9 cellular contexts compared by ENCODE assay signal in genomic region chr13:46992383-46992952, GRCh38.
A peak's percentile ranks its signal among the peaks of the same experiment; 100 is the strongest.
DNase-seq lines count a peak whose midpoint lies in the region; ATAC-seq and TF ChIP-seq lines count a peak whose summit lies in the region.
"Had no signal": no experiment of that assay in that cellular context is flagged by ENCODE, and none has a peak within 500 bp of the region (broad histone marks: within the 10 kb centered on the region; RNA-seq: fewer than 3 reads in every experiment).

No MANE protein-coding gene starts in this region.

- H3K4ac ChIP-seq in H9 (ENCODE audit: low read depth, low read length): no peak overlapping the region

- H2BK15ac ChIP-seq in H9 (ENCODE audit: low read depth, low read length): no peak overlapping the region

- no peak overlapping the region for H2AK5ac ChIP-seq in H9 (ENCODE audit: insufficient read length, low read length)

- H3K4me1 ChIP-seq in H9 (ENCODE audit: insufficient read depth, low read length) (no peaks in the 10 kb centered on the region), body of pancreas (no peaks in the 10 kb centered on the region)

- no peak overlapping the region for H3K23ac ChIP-seq in H9 (ENCODE audit: insufficient read length, low read depth, low read length)

- H3K9me3 ChIP-seq in H9 (ENCODE audit: control insufficient read depth, low read depth, low read length): no peaks in the 10 kb centered on the region
- H3K9me3 ChIP-seq in body of pancreas: no peaks in the 10 kb centered on the region

- no peak overlapping the region; a peak in 1 of 5 replicates for H3K4me3 Mint-ChIP-seq in H9

- H3K9ac ChIP-seq in H9 (ENCODE audit: extremely low read depth, insufficient read length, low read length): no peak overlapping the region

- H2BK5ac ChIP-seq in H9 (ENCODE audit: insufficient read length, low read length): no peak overlapping the region

- H3K27ac Mint-ChIP-seq in H9: peak overlapping the region in 1 of 3 experiments; percentile 7; a peak in 1 of 7 replicates

- no peak overlapping the region for H2BK120ac ChIP-seq in H9 (ENCODE audit: low read depth, low read length, poor library complexity, severe bottlenecking)

- peak; percentile 42 for DNase-seq in D341Med (ENCODE audit: low spot score)
- no peak for DNase-seq in H9
- peak; percentile 34 for DNase-seq in OCI-M1 (lab: John Stamatoyannopoulos, UW)
- peak in 1 of 2 donors; percentile 11 for DNase-seq in foreskin fibroblast
- no peak for DNase-seq in NCI-H2196 (lab: John Stamatoyannopoulos, UW; ENCODE audit: unreplicated experiment)
- DNase-seq in NCI-H187 (lab: John Stamatoyannopoulos, UW): no peak
- DNase-seq in body of pancreas: no peak
- DNase-seq: activated CD4-positive, alpha-beta T cell treated with anti-CD3 and anti-CD28 coated beads, Interleukin-2, amount 50 U/mL, for 48 hours had no signal

- TF ChIP-seq POLR2A in body of pancreas (IDR thresholded peaks at IDR 0.05): no peak

- no peak overlapping the region for H3K18ac ChIP-seq in H9 (ENCODE audit: insufficient read length, low read depth, low read length)

- intact Hi-C loops in body of pancreas (cut with DNase I): no loop called here

- no peak overlapping the region for H3K14ac ChIP-seq in H9 (ENCODE audit: insufficient read depth, low read length)

- H3K4me2 ChIP-seq in H9 (ENCODE audit: insufficient read depth, insufficient read length, low read length): no peak overlapping the region

- H3K9me3 Mint-ChIP-seq in H9: no peaks in the 10 kb centered on the region

- H3K79me2 ChIP-seq in H9 (ENCODE audit: insufficient read depth, low read length): no peaks in the 10 kb centered on the region

- no peaks in the 10 kb centered on the region for H3K27me3 Mint-ChIP-seq in H9 (ENCODE audit: low read depth)

- H3K36me3 ChIP-seq in body of pancreas (replicated peaks in 1 of 2; ENCODE audit: insufficient read depth in 1 of 2, low read depth in 2 of 2): no peaks in the 10 kb centered on the region

- H3K4me3 ChIP-seq in foreskin fibroblast (ENCODE audit: low read depth in 1 of 2, low read length in 2 of 2) (no peak overlapping the region), body of pancreas (no peak overlapping the region)

- no peak for ATAC-seq in body of pancreas
- ATAC-seq in GM18517 (IDR thresholded peaks at IDR 0.05; ENCODE audit: unreplicated experiment): no peak

- H3K27ac ChIP-seq in H9 (ENCODE audit: insufficient read length, low read depth, low read length) (no peak overlapping the region), body of pancreas (no peak overlapping the region)

- no peak overlapping the region for H3K56ac ChIP-seq in H9 (ENCODE audit: insufficient read length, low read depth, low read length)

- no peak overlapping the region for H4K91ac ChIP-seq in H9 (ENCODE audit: insufficient read length, low read depth, low read length)

- no peaks in the 10 kb centered on the region for H3K27me3 ChIP-seq in H9 (ENCODE audit: insufficient read depth, low read length)
- no peaks in the 10 kb centered on the region for H3K27me3 ChIP-seq in body of pancreas

- no peaks in the 10 kb centered on the region for H3K79me1 ChIP-seq in H9 (ENCODE audit: insufficient read depth, low read depth, low read length, poor library complexity, severe bottlenecking)

- H3K4me1 Mint-ChIP-seq in H9: peaks cover 5 to 7% of the 10 kb centered on the region in 2 experiments; a peak in 2 of 4 replicates

- no peaks in the 10 kb centered on the region for H3K23me2 ChIP-seq in H9 (ENCODE audit: insufficient read length, low read depth, low read length, poor library complexity, severe bottlenecking)

- H4K8ac ChIP-seq in H9 (replicated peaks; ENCODE audit: insufficient read length, low read depth, low read length): no peak overlapping the region

- no peak overlapping the region for H2BK20ac ChIP-seq in H9 (ENCODE audit: low read depth, low read length, poor library complexity, severe bottlenecking)

- H4K20me1 ChIP-seq in H9 (ENCODE audit: control insufficient read depth, insufficient read depth, insufficient read length): no peaks in the 10 kb centered on the region

- H2AFZ ChIP-seq in H9 (ENCODE audit: low read length): no peak overlapping the region

- TF ChIP-seq CTCF in H9 (conservative IDR thresholded peaks at IDR 0.05): peak; percentile 45
- TF ChIP-seq CTCF in foreskin fibroblast (IDR thresholded peaks at IDR 0.05; ENCODE audit: low read depth, low read length): peak; percentile 30
- peak in 1 of 7 experiments; percentile 11 for TF ChIP-seq CTCF in body of pancreas (IDR thresholded peaks at IDR 0.05)

- H3K36me3 Mint-ChIP-seq in H9 (ENCODE audit: insufficient read depth in 1 of 3, low read depth in 3 of 3): no peaks in the 10 kb centered on the region; a peak in 1 of 7 replicates

- H3T11ph ChIP-seq in H9 (ENCODE audit: low read length): no peak overlapping the region

- no peak overlapping the region for H4K5ac ChIP-seq in H9 (ENCODE audit: insufficient read length, low read depth, low read length)

- H2BK12ac ChIP-seq in H9 (ENCODE audit: insufficient read length, low read depth, low read length): no peak overlapping the region

- WGBS in H9 (ENCODE audit: extremely low coverage, insufficient read length, low lambda C conversion rate): no CpG with 5 or more reads among the region's 3 CpGs
- 61 to 75% methylated on average over 3 of the region's 3 CpGs for WGBS in body of pancreas, 2 donors

Comparison
In these comparisons a context has a peak if more than half of its experiments do, and no peak if none do; other contexts are left out.
1. DNase-seq: peak in D341Med (single experiment) and OCI-M1 (single experiment); none in H9 (single experiment), NCI-H2196 (single experiment), NCI-H187 (0 of 2) and body of pancreas (0 of 4).